In the genomic region with DNA sequence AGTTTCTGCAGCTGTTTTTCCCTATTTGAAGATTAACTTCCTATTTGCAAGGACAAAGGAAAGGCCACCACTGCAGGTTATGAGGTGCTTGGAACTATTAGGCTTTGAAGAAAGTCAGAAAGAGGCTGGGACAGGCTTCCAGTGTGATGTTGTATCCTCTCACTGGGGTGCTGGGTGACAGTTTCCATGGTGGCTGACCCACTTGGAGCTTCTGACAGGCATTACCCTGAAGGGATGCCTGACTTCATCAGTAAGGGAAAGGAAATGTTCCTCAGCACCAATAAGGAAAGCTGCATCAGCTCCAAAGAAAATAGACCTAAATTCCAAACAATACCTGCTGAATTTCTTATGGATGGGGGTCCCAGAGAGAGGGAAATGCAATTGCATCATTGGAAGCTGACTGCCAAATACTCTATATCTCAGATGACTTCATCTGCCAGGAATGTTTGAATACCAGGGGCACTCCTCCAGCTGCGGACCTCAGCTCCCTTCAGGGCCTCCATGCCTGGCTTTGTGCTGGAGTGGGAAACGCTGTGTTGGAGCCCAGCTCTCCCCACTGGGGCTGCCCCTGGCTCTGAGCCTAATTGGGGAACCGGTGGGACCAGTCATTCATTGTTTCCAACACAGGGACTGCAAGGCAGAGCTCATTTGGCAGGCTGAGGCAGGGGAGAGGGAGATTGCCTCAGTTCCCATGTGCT, we compare ENCODE assay signal across 10 cellular contexts.
DNase-seq lines count a peak whose midpoint lies in the region; ATAC-seq, FAIRE-seq and TF ChIP-seq lines count a peak whose summit lies in the region.
"Had no signal": no experiment of that assay in that cellular context is flagged by ENCODE, and none has a peak within 500 bp of the region (broad histone marks: within the 10 kb centered on the region; RNA-seq: fewer than 3 reads in every experiment).

No MANE protein-coding gene starts in this region.

- H3K4me1 ChIP-seq in left lung, result peaks cover 27 to 93% of the 10 kb centered on the region in 2 donors

- no peaks in the 10 kb centered on the region for H3K27me3 ChIP-seq in left lung

- TF ChIP-seq CTCF in chondrocyte (IDR thresholded peaks at IDR 0.05) (no peak), left lung (IDR thresholded peaks at IDR 0.05) (no peak)

- H3K9me3 Mint-ChIP-seq in chondrocyte (ENCODE audit: low read depth), result no peaks in the 10 kb centered on the region

- DNase-seq in NCI-H2029 (lab: John Stamatoyannopoulos, UW) (peak; percentile 6), NCI-H2029 treated with DMSO at 0.1 percent for 48 hours (lab: John Stamatoyannopoulos, UW) (no peak), chondrocyte (ENCODE audit: low spot score) (no peak), left lung (peak; percentile 75 to 83), urothelium cell line (ENCODE audit: low spot score) (peak; percentile 84), NCI-H2227 (lab: John Stamatoyannopoulos, UW; ENCODE audit: unreplicated experiment) (no peak)
- no peak for DNase-seq in activated T-cell treated with anti-CD3 and anti-CD28 coated beads, Interleukin-2, amount 50 U/mL, for 48 hours

- peaks cover 40% of the 10 kb centered on the region for H3K4me1 Mint-ChIP-seq in chondrocyte (ENCODE audit: low read depth)

- FAIRE-seq in urothelium cell line (lab: Jason Lieb, UNC), result peak; percentile 63
- FAIRE-seq: A204.1 had no signal

- H3K4me3 ChIP-seq in left lung, result no peak overlapping the region

- peak overlapping the region; percentile 74 to 79 for H3K27ac ChIP-seq in left lung
- H3K27ac ChIP-seq: parathyroid adenoma had no signal

- no peaks in the 10 kb centered on the region for H3K9me3 ChIP-seq in left lung

- peak overlapping the region; percentile 85 for H3K27ac Mint-ChIP-seq in chondrocyte (ENCODE audit: unreplicated experiment)

- peaks cover 24% of the 10 kb centered on the region for H3K36me3 Mint-ChIP-seq in chondrocyte (ENCODE audit: low read depth)

- H3K4me3 Mint-ChIP-seq in chondrocyte (ENCODE audit: unreplicated experiment), result no peak overlapping the region

- intact Hi-C loops in left lung (cut with DNase I), result no loop called here

- ATAC-seq in left lung (peak; percentile 79), HG03097 (IDR thresholded peaks at IDR 0.05; ENCODE audit: low FRiP score, unreplicated experiment) (no peak)

- no peaks in the 10 kb centered on the region for H3K27me3 Mint-ChIP-seq in chondrocyte (ENCODE audit: low read depth)

- peaks cover 0 to 27% of the 10 kb centered on the region in 2 donors for H3K36me3 ChIP-seq in left lung

Comparison
In these comparisons a context has a peak if more than half of its experiments do, and no peak if none do; other contexts are left out.
1. DNase-seq: peak in NCI-H2029 (single experiment), left lung (2 of 2) and urothelium cell line (single experiment); none in NCI-H2029 treated with DMSO at 0.1 percent for 48 hours (single experiment), chondrocyte (single experiment), NCI-H2227 (single experiment) and activated T-cell treated with anti-CD3 and anti-CD28 coated beads, Interleukin-2, amount 50 U/mL, for 48 hours (0 of 2).